In the genomic region with DNA sequence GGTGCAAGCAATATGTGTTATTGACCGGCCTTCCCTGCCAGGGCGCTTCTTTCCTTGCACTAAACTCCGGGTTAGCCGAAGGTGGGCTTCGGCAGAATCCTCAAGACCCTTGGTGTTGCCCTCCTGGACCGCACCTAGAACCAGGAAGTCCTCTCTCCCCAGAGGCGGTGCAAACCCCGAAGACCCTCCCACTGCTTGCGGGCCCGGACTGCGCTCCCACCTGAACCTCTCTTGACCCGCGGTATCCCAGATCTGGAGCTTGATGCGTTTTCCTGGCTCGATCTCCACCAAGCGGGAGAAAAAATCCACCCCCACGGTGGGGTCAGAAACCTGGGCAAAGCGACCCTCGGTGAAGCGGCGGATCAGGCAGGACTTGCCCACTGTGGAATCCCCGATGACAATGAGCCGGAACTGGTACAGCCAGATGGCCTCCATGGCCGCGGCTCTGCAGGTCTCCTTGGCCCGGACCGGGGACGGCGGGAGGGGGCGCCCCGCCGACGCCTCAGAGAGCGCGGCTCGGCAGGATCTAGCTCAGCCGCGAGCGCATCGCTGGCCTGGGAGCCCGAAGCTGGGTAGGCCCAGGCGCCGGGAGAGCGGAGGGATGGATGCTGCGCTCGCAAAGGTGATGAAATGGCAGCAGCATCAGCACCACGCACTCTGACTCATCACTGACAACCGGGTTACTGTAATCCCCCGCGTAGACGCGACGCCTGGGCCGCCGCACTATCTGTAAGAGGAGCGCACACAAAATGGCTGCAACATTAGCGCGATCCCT, we compare ENCODE assay signal across 8 cellular contexts. TPM values are rescaled to one million over a fixed set of nuclear protein-coding genes. Genes with fewer than 3 reads are reported as not detected.
DNase-seq lines count a peak whose midpoint lies in the region; ATAC-seq lines count a peak whose summit lies in the region.

A gene with protein sequence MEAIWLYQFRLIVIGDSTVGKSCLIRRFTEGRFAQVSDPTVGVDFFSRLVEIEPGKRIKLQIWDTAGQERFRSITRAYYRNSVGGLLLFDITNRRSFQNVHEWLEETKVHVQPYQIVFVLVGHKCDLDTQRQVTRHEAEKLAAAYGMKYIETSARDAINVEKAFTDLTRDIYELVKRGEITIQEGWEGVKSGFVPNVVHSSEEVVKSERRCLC (minus strand): TSS at position 638 of the 775 bp plus-strand sequence. CDS start 203 bp downstream, at position 435.

- ATAC-seq in T-helper 17 cell (peak; percentile 94), sciatic nerve (peak; percentile 62)

- intact Hi-C loops in sciatic nerve (cut with DNase I) = no loop called here

- H3K27me3 ChIP-seq in H7 (ENCODE audit: control insufficient read depth, insufficient read depth, low read length) = peaks cover 2% of the 10 kb centered on the region; the same call in 1 of the 2 replicates
- no peaks in the 10 kb centered on the region for H3K27me3 ChIP-seq in MG63

- DNase-seq in GM03348 (ENCODE audit: low spot score) = peak; percentile 56
- peak; percentile 68 for DNase-seq in H7
- DNase-seq in MG63 = peak; percentile 68
- peak; percentile 44 to 51 (median 45) for DNase-seq in T-helper 17 cell
- DNase-seq in anterior cingulate cortex (lab: John Stamatoyannopoulos, UW) = peak in 57 of 58 donors; percentile 11 to 81 (median 55)
- peak; percentile 40 to 52 for DNase-seq in hippocampal formation (lab: John Stamatoyannopoulos, UW)
- DNase-seq in sciatic nerve (ENCODE audit: low spot score) = peak; percentile 57
- DNase-seq in OCI-M2 (lab: John Stamatoyannopoulos, UW; ENCODE audit: unreplicated experiment) = no peak

- H3K4me1 Mint-ChIP-seq in T-helper 17 cell = peaks cover 7% of the 10 kb centered on the region

- H3K27me3 Mint-ChIP-seq in T-helper 17 cell = no peaks in the 10 kb centered on the region

- H3K36me3 ChIP-seq in H7 (replicated peaks; ENCODE audit: control insufficient read depth, insufficient read depth, low read length) (no peaks in the 10 kb centered on the region), MG63 (no peaks in the 10 kb centered on the region)

- no peaks in the 10 kb centered on the region for H3K36me3 Mint-ChIP-seq in T-helper 17 cell (ENCODE audit: low read depth)

- no peaks in the 10 kb centered on the region for H3K9me3 ChIP-seq in MG63
- no peaks in the 10 kb centered on the region for H3K9me3 ChIP-seq in T-helper 17 cell (ENCODE audit: control insufficient read depth, low read length, poor library complexity, severe bottlenecking)

- peak within 1 kb of the TSS; percentile 89 for H3K4me3 Mint-ChIP-seq in T-helper 17 cell

- H3K27ac Mint-ChIP-seq in T-helper 17 cell = peak within 1 kb of the TSS; percentile 88

- H3K4me3 ChIP-seq in H7 (ENCODE audit: insufficient read depth, low read depth, low read length) (peak within 1 kb of the TSS; percentile 60), MG63 (peak within 1 kb of the TSS; percentile 50)

RNA-seq across cellular contexts. Expression of the gene that starts here (rescaled TPM):
- total RNA-seq in H7 (2014; rRNA removed; shearing (Covaris generic)) = 3.6 and 4.4 TPM in 2 replicates
- 1.6 and 1.7 TPM in 2 replicates for total RNA-seq in MG63 (2014; rRNA removed; shearing (Covaris generic); ENCODE audit: low replicate concordance)
- 1 to 10 TPM; 6.5 to 7.1 TPM for total RNA-seq in T-helper 17 cell
- 0.58 TPM for total RNA-seq in sciatic nerve

Comparison
In these comparisons a context has a peak if more than half of its experiments do, and no peak if none do; other contexts are left out.
1. Peak in DNase-seq and ATAC-seq in sciatic nerve; RNA of the gene not detected or under 1 TPM.